ENCODE assay signal across 8 cellular contexts in genomic region chr1:30085814-30086770, GRCh38.
A peak's percentile ranks its signal among the peaks of the same experiment; 100 is the strongest.
DNase-seq lines count a peak whose midpoint lies in the region; ATAC-seq and TF ChIP-seq lines count a peak whose summit lies in the region.

No MANE protein-coding gene starts in this region.

- intact Hi-C loops in lower lobe of right lung (cut with DNase I): no loop called here

- peak; percentile 28 to 42 for ATAC-seq in lower lobe of right lung
- ATAC-seq in thoracic aorta (ENCODE audit: insufficient number of reproducible peaks, low FRiP score, low read depth): no peak
- no peak for ATAC-seq in HG03378 (IDR thresholded peaks at IDR 0.05; ENCODE audit: unreplicated experiment)

- H3K4me1 ChIP-seq in lower lobe of right lung (peaks cover 18% of the 10 kb centered on the region), thoracic aorta (ENCODE audit: control insufficient read depth in 1 of 2, low read depth in 2 of 2) (peaks cover 20 to 58% of the 10 kb centered on the region in 2 donors)

- no peaks in the 10 kb centered on the region for H3K36me3 ChIP-seq in lower lobe of right lung
- H3K36me3 ChIP-seq in thoracic aorta: no peaks in the 10 kb centered on the region

- DNase-seq in NCI-H748 (lab: John Stamatoyannopoulos, UW; ENCODE audit: unreplicated experiment) (peak; percentile 52), NCI-H748 treated with DMSO at 0.1 percent for 48 hours (lab: John Stamatoyannopoulos, UW) (no peak), dedifferentiated amniotic fluid mesenchymal stem cell (ENCODE audit: extremely low spot score) (peak; percentile 16), lower lobe of right lung (peak; percentile 67), thoracic aorta (ENCODE audit: low spot score) (peak; percentile 37), NCI-H510A treated with DMSO at 0.1 percent for 48 hours (lab: John Stamatoyannopoulos, UW) (no peak)

- H3K4me3 ChIP-seq in lower lobe of right lung (no peak overlapping the region), thoracic aorta (peak overlapping the region; percentile 67)

- H3K27ac ChIP-seq in lower lobe of right lung: no peak overlapping the region
- peak overlapping the region; percentile 92 to 94 for H3K27ac ChIP-seq in thoracic aorta

- H3K27me3 ChIP-seq in lower lobe of right lung (ENCODE audit: low read depth): peaks cover 4% of the 10 kb centered on the region
- no peaks in the 10 kb centered on the region for H3K27me3 ChIP-seq in thoracic aorta (replicated peaks; ENCODE audit: insufficient read depth)

- H3K9me3 ChIP-seq in lower lobe of right lung: no peaks in the 10 kb centered on the region
- no peaks in the 10 kb centered on the region for H3K9me3 ChIP-seq in thoracic aorta

- TF ChIP-seq CTCF in lower lobe of right lung (IDR thresholded peaks at IDR 0.05): peak; percentile 49
- TF ChIP-seq CTCF in thoracic aorta (IDR thresholded peaks at IDR 0.05): peak; percentile 98

TF ChIP-seq in PFSK-1, 5 proteins besides CTCF, POLR2A, EP300 and RAD21:
- TF ChIP-seq FOXP2 (optimal IDR thresholded peaks at IDR 0.05; ENCODE audit: borderline replicate concordance, extremely low read depth, extremely low read length, insufficient read depth) (peak; percentile 21), TAF1 (IDR thresholded peaks at IDR 0.05; ENCODE audit: borderline replicate concordance, insufficient read depth, low read length) (no peak), SIN3A (IDR thresholded peaks at IDR 0.05; ENCODE audit: borderline replicate concordance, insufficient read depth, low read length) (no peak), POLR2AphosphoS5 (IDR thresholded peaks at IDR 0.05; ENCODE audit: low read depth, low read length) (no peak)

Comparison
In these comparisons a context has a peak if more than half of its experiments do, and no peak if none do; other contexts are left out.
1. DNase-seq: peak in NCI-H748 (single experiment), dedifferentiated amniotic fluid mesenchymal stem cell (single experiment), lower lobe of right lung (single experiment) and thoracic aorta (single experiment); none in NCI-H748 treated with DMSO at 0.1 percent for 48 hours (single experiment) and NCI-H510A treated with DMSO at 0.1 percent for 48 hours (single experiment).
2. ATAC-seq: peak in lower lobe of right lung (2 of 2); none in thoracic aorta (single experiment) and HG03378 (single experiment).